Comparison of ENCODE assay signal across 16 cellular contexts in the genomic region with DNA sequence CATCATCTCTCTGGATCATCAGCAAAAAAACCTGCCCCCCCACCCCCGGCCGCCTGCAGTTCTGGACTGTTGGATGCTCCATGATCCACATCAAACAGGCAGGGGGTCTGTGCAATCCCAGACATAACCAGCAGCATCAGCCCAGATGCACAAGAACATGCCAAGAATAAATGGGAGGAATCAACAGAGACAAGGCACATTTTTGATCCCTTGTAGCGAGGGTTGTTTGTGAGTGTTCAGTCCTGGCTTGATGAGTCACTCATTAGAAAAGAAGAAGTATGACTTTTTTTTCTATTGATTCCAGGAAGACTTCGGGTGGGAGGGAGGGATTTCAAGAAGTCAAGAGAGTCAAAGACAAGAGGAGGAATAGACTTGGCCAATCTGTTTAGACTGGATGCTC.
DNase-seq lines count a peak whose midpoint lies in the region; ATAC-seq lines count a peak whose summit lies in the region.
"Had no signal": no experiment of that assay in that cellular context is flagged by ENCODE, and none has a peak within 500 bp of the region (broad histone marks: within the 10 kb centered on the region; RNA-seq: fewer than 3 reads in every experiment).

No MANE protein-coding gene starts in this region.

- DNase-seq in SIG-M5 treated with dmso at 0.1 percent for 504 hours (lab: John Stamatoyannopoulos, UW; ENCODE audit: unreplicated experiment) (peak; percentile 58), SIG-M5 (lab: John Stamatoyannopoulos, UW) (no peak), NOMO-1 treated with DMSO at 0.1 percent for 48 hours (lab: John Stamatoyannopoulos, UW; ENCODE audit: unreplicated experiment) (peak; percentile 54), astrocyte of the hippocampus (ENCODE audit: low read depth, low spot score) (peak; percentile 2), SHP77 (lab: John Stamatoyannopoulos, UW) (no peak), hippocampal formation (lab: John Stamatoyannopoulos, UW) (no peak), NCI-H2029 (lab: John Stamatoyannopoulos, UW) (no peak)
- DNase-seq: C1 segment of cervical spinal cord, DMS153, NCI-H1105, NCI-H1694 treated with DMSO at 0.1 percent for 48 hours, NCI-H446 treated with DMSO at 0.1 percent for 48 hours, NCI-H748 treated with DMSO at 0.1 percent for 48 hours, RPMI8226 had no signal

- ATAC-seq in GM18907 (IDR thresholded peaks at IDR 0.05; ENCODE audit: unreplicated experiment), result no peak
- ATAC-seq: HCT116 had no signal

Comparison
In these comparisons a context has a peak if more than half of its experiments do, and no peak if none do; other contexts are left out.
1. DNase-seq: peak in SIG-M5 treated with dmso at 0.1 percent for 504 hours (single experiment), NOMO-1 treated with DMSO at 0.1 percent for 48 hours (single experiment) and astrocyte of the hippocampus (single experiment); none in SIG-M5 (single experiment), SHP77 (0 of 2), hippocampal formation (0 of 2) and NCI-H2029 (single experiment).